1 cellular context compared by ENCODE assay signal in genomic region chr11:121129362-121130340, GRCh38.
TF ChIP-seq lines count a peak whose summit lies in the region.

No MANE protein-coding gene starts in this region.

TF ChIP-seq in HCT116, 20 proteins besides CTCF, POLR2A, EP300 and RAD21:
- no peak for TF ChIP-seq ZFX (IDR thresholded peaks at IDR 0.05)
- peak; percentile 83 for TF ChIP-seq SP1 (IDR thresholded peaks at IDR 0.05; ENCODE audit: low read depth)
- no peak for TF ChIP-seq EZH2 (IDR thresholded peaks at IDR 0.05)
- peak; percentile 87 for TF ChIP-seq ELF1 (IDR thresholded peaks at IDR 0.05; ENCODE audit: borderline replicate concordance, low read depth)
- TF ChIP-seq POLR2AphosphoS5 (IDR thresholded peaks at IDR 0.05; ENCODE audit: low read depth, low read length): peak; percentile 76
- no peak for TF ChIP-seq TCF7L2 (IDR thresholded peaks at IDR 0.05; ENCODE audit: borderline replicate concordance, extremely low read depth, insufficient read depth, insufficient read length)
- TF ChIP-seq ATF3 (IDR thresholded peaks at IDR 0.05): peak; percentile 53; the same call in 1 of the 2 replicates
- TF ChIP-seq FOSL1 (IDR thresholded peaks at IDR 0.05; ENCODE audit: low read depth): peak; percentile 97
- no peak for TF ChIP-seq SIN3A (IDR thresholded peaks at IDR 0.05; ENCODE audit: low read depth)
- TF ChIP-seq YY1 (IDR thresholded peaks at IDR 0.05; ENCODE audit: extremely low read depth, insufficient replicate concordance, low read depth, low read length): peak; percentile 68
- no peak for TF ChIP-seq EZH2phosphoT487 (IDR thresholded peaks at IDR 0.05; ENCODE audit: borderline replicate concordance)
- TF ChIP-seq, protein P1, sequence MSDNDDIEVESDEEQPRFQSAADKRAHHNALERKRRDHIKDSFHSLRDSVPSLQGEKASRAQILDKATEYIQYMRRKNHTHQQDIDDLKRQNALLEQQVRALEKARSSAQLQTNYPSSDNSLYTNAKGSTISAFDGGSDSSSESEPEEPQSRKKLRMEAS (IDR thresholded peaks at IDR 0.05): peak; percentile 71
- no peak for TF ChIP-seq ZNF274 (IDR thresholded peaks at IDR 0.05; ENCODE audit: low read depth, low read length)
- peak; percentile 79 for TF ChIP-seq CEBPB (IDR thresholded peaks at IDR 0.05; ENCODE audit: low read depth)
- TF ChIP-seq, protein P2, sequence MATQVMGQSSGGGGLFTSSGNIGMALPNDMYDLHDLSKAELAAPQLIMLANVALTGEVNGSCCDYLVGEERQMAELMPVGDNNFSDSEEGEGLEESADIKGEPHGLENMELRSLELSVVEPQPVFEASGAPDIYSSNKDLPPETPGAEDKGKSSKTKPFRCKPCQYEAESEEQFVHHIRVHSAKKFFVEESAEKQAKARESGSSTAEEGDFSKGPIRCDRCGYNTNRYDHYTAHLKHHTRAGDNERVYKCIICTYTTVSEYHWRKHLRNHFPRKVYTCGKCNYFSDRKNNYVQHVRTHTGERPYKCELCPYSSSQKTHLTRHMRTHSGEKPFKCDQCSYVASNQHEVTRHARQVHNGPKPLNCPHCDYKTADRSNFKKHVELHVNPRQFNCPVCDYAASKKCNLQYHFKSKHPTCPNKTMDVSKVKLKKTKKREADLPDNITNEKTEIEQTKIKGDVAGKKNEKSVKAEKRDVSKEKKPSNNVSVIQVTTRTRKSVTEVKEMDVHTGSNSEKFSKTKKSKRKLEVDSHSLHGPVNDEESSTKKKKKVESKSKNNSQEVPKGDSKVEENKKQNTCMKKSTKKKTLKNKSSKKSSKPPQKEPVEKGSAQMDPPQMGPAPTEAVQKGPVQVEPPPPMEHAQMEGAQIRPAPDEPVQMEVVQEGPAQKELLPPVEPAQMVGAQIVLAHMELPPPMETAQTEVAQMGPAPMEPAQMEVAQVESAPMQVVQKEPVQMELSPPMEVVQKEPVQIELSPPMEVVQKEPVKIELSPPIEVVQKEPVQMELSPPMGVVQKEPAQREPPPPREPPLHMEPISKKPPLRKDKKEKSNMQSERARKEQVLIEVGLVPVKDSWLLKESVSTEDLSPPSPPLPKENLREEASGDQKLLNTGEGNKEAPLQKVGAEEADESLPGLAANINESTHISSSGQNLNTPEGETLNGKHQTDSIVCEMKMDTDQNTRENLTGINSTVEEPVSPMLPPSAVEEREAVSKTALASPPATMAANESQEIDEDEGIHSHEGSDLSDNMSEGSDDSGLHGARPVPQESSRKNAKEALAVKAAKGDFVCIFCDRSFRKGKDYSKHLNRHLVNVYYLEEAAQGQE (IDR thresholded peaks at IDR 0.05; ENCODE audit: low read depth): no peak
- TF ChIP-seq SRF (IDR thresholded peaks at IDR 0.05; ENCODE audit: low read depth): peak; percentile 50; the same call in 1 of the 2 replicates
- peak; percentile 87 for TF ChIP-seq CBX3 (IDR thresholded peaks at IDR 0.05; ENCODE audit: low read depth)
- peak; percentile 74 for TF ChIP-seq ZBTB33 (IDR thresholded peaks at IDR 0.05; ENCODE audit: extremely low read depth, insufficient replicate concordance, low read length)
- TF ChIP-seq EGR1 (IDR thresholded peaks at IDR 0.05; ENCODE audit: low read depth): no peak
- TF ChIP-seq JUND (IDR thresholded peaks at IDR 0.05): peak; percentile 97
